25 cellular contexts compared by ENCODE assay signal in genomic region chr22:50182176-50183081, GRCh38. TPM values are rescaled to one million over a fixed set of nuclear protein-coding genes. Genes with fewer than 3 reads are reported as not detected.
DNase-seq lines count a peak whose midpoint lies in the region; ATAC-seq and FAIRE-seq lines count a peak whose summit lies in the region.
"Had no signal": no experiment of that assay in that cellular context is flagged by ENCODE, and none has a peak within 500 bp of the region (broad histone marks: within the 10 kb centered on the region; RNA-seq: fewer than 3 reads in every experiment).

No MANE protein-coding gene starts in this region.

- 79% methylated on average over 31 of the region's 31 CpGs for WGBS in right cardiac atrium

- no peaks in the 10 kb centered on the region for H3K9me3 ChIP-seq in right cardiac atrium (ENCODE audit: control insufficient read depth, low read length)

- ATAC-seq in right cardiac atrium (no peak), sciatic nerve (no peak), HG03135 (IDR thresholded peaks at IDR 0.05; ENCODE audit: unreplicated experiment) (no peak), HG03097 (IDR thresholded peaks at IDR 0.05; ENCODE audit: low FRiP score, unreplicated experiment) (no peak)
- ATAC-seq: SK-N-SH treated with all-trans-retinoic acid at 6 μM for 48 hours had no signal

- no peak for FAIRE-seq in RCC 7860 (lab: Jason Lieb, UNC)
- FAIRE-seq: A204.1, GM18507 had no signal

- H3K27me3 ChIP-seq in right cardiac atrium (ENCODE audit: control insufficient read depth, insufficient read depth): no peaks in the 10 kb centered on the region

- intact Hi-C loops in right cardiac atrium (cut with DNase I): no loop called here
- intact Hi-C loops in sciatic nerve (cut with DNase I): no loop called here

- DNase-seq in DMS53 (lab: John Stamatoyannopoulos, UW) (peak; percentile 42), DMS53 treated with DMSO at 0.1 percent for 48 hours (lab: John Stamatoyannopoulos, UW; ENCODE audit: unreplicated experiment) (no peak), NCI-H2196 treated with DMSO at 0.1 percent for 48 hours (lab: John Stamatoyannopoulos, UW; ENCODE audit: unreplicated experiment) (peak; percentile 9), right cardiac atrium (peak; percentile 25 to 65 (median 57)), sciatic nerve (ENCODE audit: low spot score) (peak; percentile 62), RCC 7860 (ENCODE audit: low spot score) (no peak)
- DNase-seq: activated CD4-positive, CD25-positive, alpha-beta regulatory T cell treated with anti-CD3 and anti-CD28 coated beads, Interleukin-2, amount 50 U/mL, for 72 hours; activated effector memory CD4-positive, alpha-beta T cell treated with Interleukin-2 at 50 U/mL for 16 hours; C1 segment of cervical spinal cord; central memory CD4-positive, alpha-beta T cell; DND-41; effector memory CD4-positive, alpha-beta T cell; glutamatergic neuron; GOT3; naive B cell; NCI-H1092 treated with DMSO at 0.1 percent for 48 hours; NCI-H2107; T1000 had no signal

- H3K27ac ChIP-seq in right cardiac atrium (ENCODE audit: low read length): no peak overlapping the region
- H3K27ac ChIP-seq: KMS-11, PC-9 had no signal

- H3K4me1 ChIP-seq in right cardiac atrium (ENCODE audit: control insufficient read depth, insufficient read depth, low read length): peaks cover 2% of the 10 kb centered on the region

- H3K4me3 ChIP-seq in right cardiac atrium (ENCODE audit: low read length): no peak overlapping the region
- H3K4me3 ChIP-seq: PC-9 had no signal

RNA-seq across cellular contexts. Expression of gene TRABD, which starts 3.3 kb away (rescaled TPM):
- 10 to 100 TPM; 16.7 to 23.2 (median 20.7) TPM for total RNA-seq in right cardiac atrium
- 25.5 TPM for polyA plus RNA-seq in right cardiac atrium
- 22.8 TPM for total RNA-seq in sciatic nerve

RNA-seq across cellular contexts. Expression of gene PANX2, which starts 11.9 kb away (rescaled TPM):
- total RNA-seq in right cardiac atrium: 1 to 10 TPM in 2 of 4 donors, under 1 TPM in 2; 0.43 to 2.1 (median 1.3) TPM
- 0.68 TPM for polyA plus RNA-seq in right cardiac atrium
- total RNA-seq in sciatic nerve: 0.76 TPM

RNA-seq across cellular contexts. Expression of gene SELENOO, which starts 18.4 kb away (rescaled TPM):
- 10 to 100 TPM; 14.6 to 16.3 (median 15.3) TPM for total RNA-seq in right cardiac atrium
- polyA plus RNA-seq in right cardiac atrium: 17.1 TPM
- 22.6 TPM for total RNA-seq in sciatic nerve

Comparison
In these comparisons a context has a peak if more than half of its experiments do, and no peak if none do; other contexts are left out.
1. DNase-seq: peak in DMS53 (single experiment), NCI-H2196 treated with DMSO at 0.1 percent for 48 hours (single experiment), right cardiac atrium (3 of 3) and sciatic nerve (single experiment); none in DMS53 treated with DMSO at 0.1 percent for 48 hours (single experiment) and RCC 7860 (single experiment).